Comparison of ENCODE assay signal across 32 cellular contexts in genomic region chr18:58593930-58594329, GRCh38. TPM values are rescaled to one million over a fixed set of nuclear protein-coding genes. Genes with fewer than 3 reads are reported as not detected.
DNase-seq lines count a peak whose midpoint lies in the region; ATAC-seq and TF ChIP-seq lines count a peak whose summit lies in the region.
"Had no signal": no experiment of that assay in that cellular context is flagged by ENCODE, and none has a peak within 500 bp of the region (broad histone marks: within the 10 kb centered on the region; RNA-seq: fewer than 3 reads in every experiment).

No MANE protein-coding gene starts in this region.

- H3F3A ChIP-seq in neural progenitor cell (ENCODE audit: low read depth) = peaks cover 20% of the 10 kb centered on the region

- TF ChIP-seq CTCF in AG10803 (conservative IDR thresholded peaks at IDR 0.05; ENCODE audit: low read length) (no peak), cardiac fibroblast (IDR thresholded peaks at IDR 0.05; ENCODE audit: low read depth, low read length) (no peak), neural progenitor cell (IDR thresholded peaks at IDR 0.05) (no peak)

- peaks cover 32% of the 10 kb centered on the region for H3K4me1 ChIP-seq in neural progenitor cell
- H3K4me1 ChIP-seq: gastroesophageal sphincter had no signal

- no peak overlapping the region for H3K9ac ChIP-seq in neural progenitor cell

- no peak overlapping the region for H3K27ac ChIP-seq in neural progenitor cell
- H3K27ac ChIP-seq: esophagus squamous epithelium, gastroesophageal sphincter had no signal

- H3K4me3 Mint-ChIP-seq in neural progenitor cell = no peak overlapping the region
- no peak overlapping the region for H3K4me3 Mint-ChIP-seq in stimulated activated naive B cell treated with anti-CD40 and anti-IgM and Interleukin-4, amounts not matched to agents 10 μg/mL and 1 μg/mL and 100 μg/mL, for 72 hours
- H3K4me3 Mint-ChIP-seq: activated CD8-positive, alpha-beta T cell treated with anti-CD3 and anti-CD28 coated beads for 36 hours; activated naive CD4-positive, alpha-beta T cell treated with anti-CD3 and anti-CD28 coated beads, Interleukin-2, amount 10 ng/mL, durations not matched to agents 7 days and 5 days; activated T-helper 1 cell treated with anti-CD3 and anti-CD28 coated beads, Interleukin-12 subunit alpha, Interleukin-12 subunit beta, Interleukin-2, Interleukin-4 antibody, amounts not matched to agents 30 ng/mL and 10 ng/mL and 1 ng/mL, durations not matched to agents 14 hours and 24 hours and 36 hours; dendritic cell treated with granulocyte-macrophage colony-stimulating factor and Interleukin-4, amounts not matched to agents 40 ng/mL and 50 ng/mL, for 4 days; type B pancreatic cell had no signal

- intact Hi-C loops in cardiac septum (cut with DNase I) = loop anchor here (5.0 kb wide), 1 partner anchor 33 kb away; the partner anchor contains the start of gene ALPK2

- no peaks in the 10 kb centered on the region for H3K27me3 ChIP-seq in neural progenitor cell
- H3K27me3 ChIP-seq: esophagus squamous epithelium, gastroesophageal sphincter had no signal

- H3K9me3 ChIP-seq in neural progenitor cell (ENCODE audit: low read depth) = no peaks in the 10 kb centered on the region

- H3K4me3 ChIP-seq in AG10803 (ENCODE audit: low read length) (no peak overlapping the region), cardiac fibroblast (replicated peaks in 1 of 2; ENCODE audit: low read depth in 2 of 2, low read length in 2 of 2) (no peak overlapping the region), neural progenitor cell (no peak overlapping the region)
- H3K4me3 ChIP-seq: esophagus squamous epithelium, gastroesophageal sphincter had no signal

- H3K36me3 Mint-ChIP-seq in neural progenitor cell = no peaks in the 10 kb centered on the region
- peaks cover 0 to 4% of the 10 kb centered on the region in 2 donors for H3K36me3 Mint-ChIP-seq in stimulated activated naive B cell treated with anti-CD40 and anti-IgM and Interleukin-4, amounts not matched to agents 10 μg/mL and 1 μg/mL and 100 μg/mL, for 72 hours
- H3K36me3 Mint-ChIP-seq: type B pancreatic cell had no signal

- no peak for ATAC-seq in stimulated activated naive B cell treated with anti-CD40 and anti-IgM and Interleukin-4, amounts not matched to agents 10 μg/mL and 1 μg/mL and 100 μg/mL, for 72 hours (replicated peaks)
- ATAC-seq: activated CD8-positive, alpha-beta T cell treated with anti-CD3 and anti-CD28 coated beads for 36 hours; gastroesophageal sphincter; left lobe of liver; sciatic nerve had no signal

- no peaks in the 10 kb centered on the region for H3K36me3 ChIP-seq in neural progenitor cell
- H3K36me3 ChIP-seq: esophagus squamous epithelium, gastroesophageal sphincter had no signal

- no peak overlapping the region for H3K4me2 ChIP-seq in neural progenitor cell

- peaks cover 43% of the 10 kb centered on the region for H3K4me1 Mint-ChIP-seq in neural progenitor cell
- H3K4me1 Mint-ChIP-seq in stimulated activated naive B cell treated with anti-CD40 and anti-IgM and Interleukin-4, amounts not matched to agents 10 μg/mL and 1 μg/mL and 100 μg/mL, for 72 hours = peaks cover 8 to 10% of the 10 kb centered on the region in 2 donors
- H3K4me1 Mint-ChIP-seq: activated naive CD4-positive, alpha-beta T cell treated with anti-CD3 and anti-CD28 coated beads, Interleukin-2, amount 10 ng/mL, durations not matched to agents 7 days and 5 days had no signal

- H3K27ac Mint-ChIP-seq in neural progenitor cell = peak overlapping the region; percentile 14
- no peak overlapping the region for H3K27ac Mint-ChIP-seq in stimulated activated naive B cell treated with anti-CD40 and anti-IgM and Interleukin-4, amounts not matched to agents 10 μg/mL and 1 μg/mL and 100 μg/mL, for 72 hours
- H3K27ac Mint-ChIP-seq: activated CD8-positive, alpha-beta T cell treated with anti-CD3 and anti-CD28 coated beads for 36 hours; activated naive CD4-positive, alpha-beta T cell treated with anti-CD3 and anti-CD28 coated beads, Interleukin-2, amount 10 ng/mL, durations not matched to agents 7 days and 5 days; activated T-helper 1 cell treated with anti-CD3 and anti-CD28 coated beads, Interleukin-12 subunit alpha, Interleukin-12 subunit beta, Interleukin-2, Interleukin-4 antibody, amounts not matched to agents 30 ng/mL and 10 ng/mL and 1 ng/mL, durations not matched to agents 14 hours and 24 hours and 36 hours; dendritic cell treated with granulocyte-macrophage colony-stimulating factor and Interleukin-4, amounts not matched to agents 40 ng/mL and 50 ng/mL, for 4 days; type B pancreatic cell had no signal

- H2AFZ ChIP-seq in neural progenitor cell (replicated peaks) = no peak overlapping the region

- H3K9me3 Mint-ChIP-seq in neural progenitor cell = peaks cover 10% of the 10 kb centered on the region
- H3K9me3 Mint-ChIP-seq in stimulated activated naive B cell treated with anti-CD40 and anti-IgM and Interleukin-4, amounts not matched to agents 10 μg/mL and 1 μg/mL and 100 μg/mL, for 72 hours = peaks cover 0 to 2% of the 10 kb centered on the region in 2 donors
- H3K9me3 Mint-ChIP-seq: type B pancreatic cell had no signal

- H3K79me2 ChIP-seq in neural progenitor cell (ENCODE audit: low read depth) = no peaks in the 10 kb centered on the region

- peaks cover 15% of the 10 kb centered on the region for H3K27me3 Mint-ChIP-seq in neural progenitor cell (ENCODE audit: insufficient read depth, low read depth)
- H3K27me3 Mint-ChIP-seq in stimulated activated naive B cell treated with anti-CD40 and anti-IgM and Interleukin-4, amounts not matched to agents 10 μg/mL and 1 μg/mL and 100 μg/mL, for 72 hours = no peaks in the 10 kb centered on the region
- H3K27me3 Mint-ChIP-seq: activated CD8-positive, alpha-beta T cell treated with anti-CD3 and anti-CD28 coated beads for 36 hours had no signal

- H4K20me1 ChIP-seq in neural progenitor cell (ENCODE audit: low read depth) = no peaks in the 10 kb centered on the region

- DNase-seq in AG10803 (ENCODE audit: low read depth) = peak; percentile 49
- DNase-seq in cardiac fibroblast (ENCODE audit: low read depth in 2 of 2) = peak; percentile 33 to 39
- DNase-seq in cardiac septum (ENCODE audit: low spot score) = peak; percentile 84
- DNase-seq in neural progenitor cell (ENCODE audit: low spot score) = no peak
- DNase-seq in NCI-H345 (lab: John Stamatoyannopoulos, UW) = no peak
- no peak for DNase-seq in stimulated activated naive CD4-positive, alpha-beta T cell treated with Interleukin-2 at 50 U/mL for 16 hours (lab: John Stamatoyannopoulos, UW)
- DNase-seq in central memory CD4-positive, alpha-beta T cell = no peak
- no peak for DNase-seq in stimulated activated naive B cell treated with anti-CD40 and anti-IgM and Interleukin-4, amounts not matched to agents 10 μg/mL and 1 μg/mL and 100 μg/mL, for 72 hours
- DNase-seq: 8988T; activated CD8-positive, alpha-beta memory T cell treated with anti-CD3 and anti-CD28 coated beads, Interleukin-2, amount 50 U/mL, for 48 hours; activated CD8-positive, alpha-beta T cell treated with anti-CD3 and anti-CD28 coated beads for 36 hours; activated naive CD4-positive, alpha-beta T cell treated with anti-CD3 and anti-CD28 coated beads, Interleukin-2, amount 10 ng/mL, durations not matched to agents 7 days and 5 days; Calu3; caudate nucleus; DND-41; esophagus squamous epithelium; Kasumi-1; NCI-H1417; NCI-H2029 treated with DMSO at 0.1 percent for 48 hours; NCI-H526 treated with DMSO at 0.1 percent for 48 hours; SIG-M5; stimulated activated CD4-positive, alpha-beta T cell treated with anti-CD3 and anti-CD28 coated beads, Interleukin-4, amount 100 ng/mL, for 4 hours; substantia nigra; T-helper 9 cell had no signal

RNA-seq across cellular contexts. Expression of gene ALPK2, which starts 35.0 kb away (rescaled TPM):
- total RNA-seq in cardiac septum (116 TPM), neural progenitor cell (ENCODE audit: low replicate concordance) (0.15 and 0.24 TPM in 2 replicates)
- total RNA-seq: Calu3, mesenteric fat pad, posterior vena cava had no signal

Comparison
In these comparisons a context has a peak if more than half of its experiments do, and no peak if none do; other contexts are left out.
1. DNase-seq: peak in AG10803 (single experiment), cardiac fibroblast (2 of 2) and cardiac septum (single experiment); none in neural progenitor cell (single experiment), NCI-H345 (single experiment), stimulated activated naive CD4-positive, alpha-beta T cell treated with Interleukin-2 at 50 U/mL for 16 hours (single experiment), central memory CD4-positive, alpha-beta T cell (single experiment) and stimulated activated naive B cell treated with anti-CD40 and anti-IgM and Interleukin-4, amounts not matched to agents 10 μg/mL and 1 μg/mL and 100 μg/mL, for 72 hours (single experiment).
2. RNA of gene ALPK2, which starts 35.0 kb away (total RNA-seq): 116 TPM in cardiac septum (single experiment); 0.15 to 0.24 TPM in neural progenitor cell; every median in the first group is over 10 times any median in the second.